In the genomic region with DNA sequence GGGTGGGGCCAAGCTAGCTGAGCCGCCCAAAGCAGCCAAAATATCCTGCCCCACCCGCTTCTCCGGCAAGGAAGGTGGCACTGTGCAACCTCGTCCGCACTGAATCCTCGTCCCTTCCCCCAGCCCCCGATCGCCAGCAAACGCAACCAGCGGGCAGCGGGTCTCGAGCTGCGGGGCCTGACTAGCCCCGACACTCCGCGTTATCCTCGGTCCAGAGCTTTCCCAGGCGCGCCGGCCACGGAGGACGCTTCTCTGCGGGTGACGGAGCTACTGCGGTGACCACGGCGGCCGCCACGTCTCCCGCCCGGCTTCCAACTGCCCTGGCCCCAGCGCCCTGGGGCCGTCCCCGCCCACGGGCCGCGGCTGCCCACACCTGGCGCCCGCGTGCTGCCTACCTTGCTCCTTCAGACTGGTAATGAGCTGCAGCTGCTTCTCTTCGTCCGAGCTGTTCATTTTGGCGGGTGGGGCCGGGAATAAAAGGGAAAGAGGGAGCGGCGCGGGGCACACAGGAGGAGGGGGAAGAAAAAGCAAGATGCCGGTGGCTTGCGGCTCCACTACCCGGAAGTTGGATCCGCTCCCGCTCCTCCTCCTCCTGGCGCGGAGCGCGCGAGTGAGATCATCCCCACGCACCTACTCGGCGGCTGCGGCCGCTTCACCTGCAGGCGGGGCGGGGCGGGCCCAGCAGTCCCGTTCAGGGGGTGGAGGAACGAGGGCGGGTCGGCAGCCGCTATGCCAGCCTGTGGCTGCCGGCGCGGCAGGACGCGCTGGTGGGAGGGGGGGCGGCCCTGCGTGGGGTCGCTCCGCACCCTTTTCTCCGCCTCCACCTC, we compare ENCODE assay signal across 8 cellular contexts. TPM values are rescaled to one million over a fixed set of nuclear protein-coding genes. Genes with fewer than 3 reads are reported as not detected.
DNase-seq lines count a peak whose midpoint lies in the region; ATAC-seq and TF ChIP-seq lines count a peak whose summit lies in the region.

A gene with protein sequence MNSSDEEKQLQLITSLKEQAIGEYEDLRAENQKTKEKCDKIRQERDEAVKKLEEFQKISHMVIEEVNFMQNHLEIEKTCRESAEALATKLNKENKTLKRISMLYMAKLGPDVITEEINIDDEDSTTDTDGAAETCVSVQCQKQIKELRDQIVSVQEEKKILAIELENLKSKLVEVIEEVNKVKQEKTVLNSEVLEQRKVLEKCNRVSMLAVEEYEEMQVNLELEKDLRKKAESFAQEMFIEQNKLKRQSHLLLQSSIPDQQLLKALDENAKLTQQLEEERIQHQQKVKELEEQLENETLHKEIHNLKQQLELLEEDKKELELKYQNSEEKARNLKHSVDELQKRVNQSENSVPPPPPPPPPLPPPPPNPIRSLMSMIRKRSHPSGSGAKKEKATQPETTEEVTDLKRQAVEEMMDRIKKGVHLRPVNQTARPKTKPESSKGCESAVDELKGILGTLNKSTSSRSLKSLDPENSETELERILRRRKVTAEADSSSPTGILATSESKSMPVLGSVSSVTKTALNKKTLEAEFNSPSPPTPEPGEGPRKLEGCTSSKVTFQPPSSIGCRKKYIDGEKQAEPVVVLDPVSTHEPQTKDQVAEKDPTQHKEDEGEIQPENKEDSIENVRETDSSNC (minus strand): TSS at position 561 of the 827 bp plus-strand sequence. CDS start 108 bp downstream, at position 453.

- intact Hi-C loops in A673 (cut with micrococcal nuclease; ENCODE audit: unreplicated experiment): no loop called here

- H3K4me3 Mint-ChIP-seq in activated CD4-positive, alpha-beta memory T cell treated with anti-CD3 and anti-CD28 coated beads, Interleukin-2, amount 10 ng/mL, durations not matched to agents 7 days and 5 days: peak within 1 kb of the TSS; percentile 61

- POLR2A ChIA-PET in A673 (lab: Charles Lee; ENCODE audit: low non-redundant PET): no interaction called here
- POLR2A ChIA-PET in activated CD4-positive, alpha-beta memory T cell treated with anti-CD3 and anti-CD28 coated beads, Interleukin-2, amount 10 ng/mL, durations not matched to agents 7 days and 5 days (lab: Charles Lee): no interaction called here

- H3K36me3 Mint-ChIP-seq in activated CD4-positive, alpha-beta memory T cell treated with anti-CD3 and anti-CD28 coated beads, Interleukin-2, amount 10 ng/mL, durations not matched to agents 7 days and 5 days (ENCODE audit: low read depth): no peaks in the 10 kb centered on the region

- no peak for TF ChIP-seq CTCF in A673 (conservative IDR thresholded peaks at IDR 0.05; ENCODE audit: low read depth, low read length)

- CTCF ChIA-PET in A673 (lab: Charles Lee): no interaction called here
- CTCF ChIA-PET in activated CD4-positive, alpha-beta memory T cell treated with anti-CD3 and anti-CD28 coated beads, Interleukin-2, amount 10 ng/mL, durations not matched to agents 7 days and 5 days (lab: Charles Lee): interaction anchor here (0.8 to 1.3 kb wide), 2 partner anchors 170 to 210 kb away, joined by 3 to 7 read pairs; no protein-coding TSS in a partner anchor

- ATAC-seq in HG03159 (IDR thresholded peaks at IDR 0.05; ENCODE audit: unreplicated experiment): peak; percentile 53

- peaks cover 22% of the 10 kb centered on the region for H3K27me3 Mint-ChIP-seq in activated CD4-positive, alpha-beta memory T cell treated with anti-CD3 and anti-CD28 coated beads, Interleukin-2, amount 10 ng/mL, durations not matched to agents 7 days and 5 days

- H3K27ac ChIP-seq in A673 (ENCODE audit: low read depth, low read length, poor library complexity, severe bottlenecking) (peak within 1 kb of the TSS; percentile 78), temporal lobe (ENCODE audit: low read depth, low read length) (peak within 1 kb of the TSS; percentile 96)

- H3K36me3 ChIP-seq in A673 (ENCODE audit: insufficient read depth, low read length, poor library complexity, severe bottlenecking): no peaks in the 10 kb centered on the region
- no peaks in the 10 kb centered on the region for H3K36me3 ChIP-seq in mucosa of stomach (ENCODE audit: control insufficient read depth, insufficient read depth, low read length)

- no TSS peak for BruUV-seq in A673 (replicated peaks; lab: Mats Ljungman, UMichigan)

- H3K4me1 ChIP-seq in A673 (ENCODE audit: insufficient read depth, low read length, poor library complexity, severe bottlenecking) (peaks cover 41% of the 10 kb centered on the region), mucosa of stomach (ENCODE audit: control insufficient read depth, insufficient read depth, low read length) (peaks cover 6% of the 10 kb centered on the region)

- H3K27ac Mint-ChIP-seq in activated CD4-positive, alpha-beta memory T cell treated with anti-CD3 and anti-CD28 coated beads, Interleukin-2, amount 10 ng/mL, durations not matched to agents 7 days and 5 days: no peak within 1 kb of the TSS

- H3K4me1 Mint-ChIP-seq in activated CD4-positive, alpha-beta memory T cell treated with anti-CD3 and anti-CD28 coated beads, Interleukin-2, amount 10 ng/mL, durations not matched to agents 7 days and 5 days: peaks cover 10% of the 10 kb centered on the region

- H3K9ac ChIP-seq in mucosa of stomach (ENCODE audit: low read length): peak within 1 kb of the TSS; percentile 93

- no peaks in the 10 kb centered on the region for H3K27me3 ChIP-seq in A673 (replicated peaks; ENCODE audit: insufficient read depth, low read depth, low read length, poor library complexity)
- H3K27me3 ChIP-seq in mucosa of stomach (ENCODE audit: control insufficient read depth, insufficient read depth, low read length): peaks cover 5% of the 10 kb centered on the region

- H3K4me3 ChIP-seq in A673 (ENCODE audit: low read depth, low read length, poor library complexity, severe bottlenecking) (peak within 1 kb of the TSS; percentile 97), mucosa of stomach (ENCODE audit: low read length) (peak within 1 kb of the TSS; percentile 55)

- peak; percentile 18 for TF ChIP-seq POLR2A in GM18526 (IDR thresholded peaks at IDR 0.05; ENCODE audit: extremely low read depth, insufficient read length)

- no peaks in the 10 kb centered on the region for H3K9me3 Mint-ChIP-seq in activated CD4-positive, alpha-beta memory T cell treated with anti-CD3 and anti-CD28 coated beads, Interleukin-2, amount 10 ng/mL, durations not matched to agents 7 days and 5 days

- H3K9me3 ChIP-seq in A673 (ENCODE audit: low read depth, low read length, poor library complexity, severe bottlenecking) (no peaks in the 10 kb centered on the region), mucosa of stomach (ENCODE audit: control insufficient read depth, low read length) (no peaks in the 10 kb centered on the region)

- peak; percentile 80 for DNase-seq in A673 (ENCODE audit: low spot score)
- DNase-seq in NCI-H446 (lab: John Stamatoyannopoulos, UW): peak; percentile 36 to 74
- DNase-seq in activated CD4-positive, alpha-beta memory T cell treated with anti-CD3 and anti-CD28 coated beads, Interleukin-2, amount 10 ng/mL, durations not matched to agents 7 days and 5 days: peak; percentile 32
- peak; percentile 43 for DNase-seq in fibroblast of gingiva (ENCODE audit: low read depth)

RNA-seq across cellular contexts. Expression of the gene that starts here (rescaled TPM):
- total RNA-seq in A673 (2021) (39.9 and 40.6 TPM in 2 replicates), temporal lobe (78.2 TPM)
- under 1 TPM; 0.05 to 0.28 TPM for total RNA-seq in activated CD4-positive, alpha-beta memory T cell treated with anti-CD3 and anti-CD28 coated beads, Interleukin-2, amount 10 ng/mL, durations not matched to agents 7 days and 5 days

Comparison
In these comparisons a context has a peak if more than half of its experiments do, and no peak if none do; other contexts are left out.
1. Peak in every context shown above with its lines: DNase-seq, ATAC-seq, H3K4me3 ChIP-seq and H3K27ac ChIP-seq.
2. RNA of the gene that starts here (total RNA-seq): 78.2 TPM in temporal lobe (single experiment) and 39.9 to 40.6 TPM in A673; 0.05 to 0.28 TPM in activated CD4-positive, alpha-beta memory T cell treated with anti-CD3 and anti-CD28 coated beads, Interleukin-2, amount 10 ng/mL, durations not matched to agents 7 days and 5 days; every median in the first group is over 10 times any median in the second.
3. Peak in DNase-seq in activated CD4-positive, alpha-beta memory T cell treated with anti-CD3 and anti-CD28 coated beads, Interleukin-2, amount 10 ng/mL, durations not matched to agents 7 days and 5 days; RNA of the gene not detected or under 1 TPM.